ENCODE assay signal across 1 cellular context in the genomic region with DNA sequence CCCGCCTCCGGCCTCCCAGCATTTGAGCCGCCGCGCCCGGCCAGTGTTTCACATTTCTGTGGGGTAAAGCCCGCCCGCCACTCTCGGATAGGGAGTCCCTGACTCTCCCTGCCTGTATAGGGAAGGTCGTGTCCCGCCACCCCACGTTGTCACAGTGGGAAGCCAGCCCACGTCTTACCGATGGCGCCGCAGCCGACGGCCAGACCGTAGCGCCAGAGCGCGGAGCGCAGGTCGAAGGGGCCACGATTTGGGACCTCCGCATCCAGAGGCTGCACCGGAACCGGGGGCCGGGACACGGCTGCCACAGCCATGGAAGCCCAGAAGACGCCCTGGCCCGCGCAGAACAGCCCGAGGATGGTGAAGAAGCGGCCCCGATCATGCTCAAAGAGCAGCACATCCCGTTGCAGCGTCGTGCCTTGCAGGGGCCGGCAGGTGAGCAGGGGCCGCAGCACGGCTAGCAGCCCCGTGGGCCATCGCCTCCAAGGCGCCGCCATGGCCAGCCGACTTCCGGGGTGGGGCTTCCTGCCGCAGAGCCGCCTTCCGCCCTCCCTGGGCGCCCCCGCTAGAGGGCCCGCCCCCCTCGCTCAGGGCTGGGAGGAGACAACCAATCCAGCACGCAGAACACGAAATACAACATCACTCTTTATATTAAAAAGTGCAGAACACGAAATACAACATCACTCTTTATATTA.
TF ChIP-seq lines count a peak whose summit lies in the region.

A gene with protein sequence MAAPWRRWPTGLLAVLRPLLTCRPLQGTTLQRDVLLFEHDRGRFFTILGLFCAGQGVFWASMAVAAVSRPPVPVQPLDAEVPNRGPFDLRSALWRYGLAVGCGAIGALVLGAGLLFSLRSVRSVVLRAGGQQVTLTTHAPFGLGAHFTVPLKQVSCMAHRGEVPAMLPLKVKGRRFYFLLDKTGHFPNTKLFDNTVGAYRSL (minus strand): TSS at position 506 of the 692 bp plus-strand sequence. CDS start 12 bp downstream, at position 494.

TF ChIP-seq in K562, 482 proteins besides CTCF, POLR2A, EP300 and RAD21 (continued from another document and continues in another):
- TF ChIP-seq, protein P1, sequence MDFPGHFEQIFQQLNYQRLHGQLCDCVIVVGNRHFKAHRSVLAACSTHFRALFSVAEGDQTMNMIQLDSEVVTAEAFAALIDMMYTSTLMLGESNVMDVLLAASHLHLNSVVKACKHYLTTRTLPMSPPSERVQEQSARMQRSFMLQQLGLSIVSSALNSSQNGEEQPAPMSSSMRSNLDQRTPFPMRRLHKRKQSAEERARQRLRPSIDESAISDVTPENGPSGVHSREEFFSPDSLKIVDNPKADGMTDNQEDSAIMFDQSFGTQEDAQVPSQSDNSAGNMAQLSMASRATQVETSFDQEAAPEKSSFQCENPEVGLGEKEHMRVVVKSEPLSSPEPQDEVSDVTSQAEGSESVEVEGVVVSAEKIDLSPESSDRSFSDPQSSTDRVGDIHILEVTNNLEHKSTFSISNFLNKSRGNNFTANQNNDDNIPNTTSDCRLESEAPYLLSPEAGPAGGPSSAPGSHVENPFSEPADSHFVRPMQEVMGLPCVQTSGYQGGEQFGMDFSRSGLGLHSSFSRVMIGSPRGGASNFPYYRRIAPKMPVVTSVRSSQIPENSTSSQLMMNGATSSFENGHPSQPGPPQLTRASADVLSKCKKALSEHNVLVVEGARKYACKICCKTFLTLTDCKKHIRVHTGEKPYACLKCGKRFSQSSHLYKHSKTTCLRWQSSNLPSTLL (IDR thresholded peaks at IDR 0.05) = no peak
- TF ChIP-seq FOSL1 (tag; conservative IDR thresholded peaks at IDR 0.05) = no peak
- TF ChIP-seq TEAD1 (CRISPR knock-in tag; IDR thresholded peaks at IDR 0.05) = peak in 1 of 2 experiments; percentile 66; a peak in 2 of 4 replicates
- no peak for TF ChIP-seq HDAC3 (IDR thresholded peaks at IDR 0.05; ENCODE audit: borderline replicate concordance, partially characterized antibody)
- TF ChIP-seq, protein P2, sequence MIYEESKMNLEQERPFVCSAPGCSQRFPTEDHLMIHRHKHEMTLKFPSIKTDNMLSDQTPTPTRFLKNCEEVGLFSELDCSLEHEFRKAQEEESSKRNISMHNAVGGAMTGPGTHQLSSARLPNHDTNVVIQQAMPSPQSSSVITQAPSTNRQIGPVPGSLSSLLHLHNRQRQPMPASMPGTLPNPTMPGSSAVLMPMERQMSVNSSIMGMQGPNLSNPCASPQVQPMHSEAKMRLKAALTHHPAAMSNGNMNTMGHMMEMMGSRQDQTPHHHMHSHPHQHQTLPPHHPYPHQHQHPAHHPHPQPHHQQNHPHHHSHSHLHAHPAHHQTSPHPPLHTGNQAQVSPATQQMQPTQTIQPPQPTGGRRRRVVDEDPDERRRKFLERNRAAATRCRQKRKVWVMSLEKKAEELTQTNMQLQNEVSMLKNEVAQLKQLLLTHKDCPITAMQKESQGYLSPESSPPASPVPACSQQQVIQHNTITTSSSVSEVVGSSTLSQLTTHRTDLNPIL (CRISPR knock-in tag; IDR thresholded peaks at IDR 0.05) = no peak
- TF ChIP-seq SMARCA4 (IDR thresholded peaks at IDR 0.05) = no peak
- peak; percentile 95 for TF ChIP-seq SUPT5H (IDR thresholded peaks at IDR 0.05)
- no peak for TF ChIP-seq ZNF561 (CRISPR knock-in tag; conservative IDR thresholded peaks at IDR 0.05)
- TF ChIP-seq, protein P3, sequence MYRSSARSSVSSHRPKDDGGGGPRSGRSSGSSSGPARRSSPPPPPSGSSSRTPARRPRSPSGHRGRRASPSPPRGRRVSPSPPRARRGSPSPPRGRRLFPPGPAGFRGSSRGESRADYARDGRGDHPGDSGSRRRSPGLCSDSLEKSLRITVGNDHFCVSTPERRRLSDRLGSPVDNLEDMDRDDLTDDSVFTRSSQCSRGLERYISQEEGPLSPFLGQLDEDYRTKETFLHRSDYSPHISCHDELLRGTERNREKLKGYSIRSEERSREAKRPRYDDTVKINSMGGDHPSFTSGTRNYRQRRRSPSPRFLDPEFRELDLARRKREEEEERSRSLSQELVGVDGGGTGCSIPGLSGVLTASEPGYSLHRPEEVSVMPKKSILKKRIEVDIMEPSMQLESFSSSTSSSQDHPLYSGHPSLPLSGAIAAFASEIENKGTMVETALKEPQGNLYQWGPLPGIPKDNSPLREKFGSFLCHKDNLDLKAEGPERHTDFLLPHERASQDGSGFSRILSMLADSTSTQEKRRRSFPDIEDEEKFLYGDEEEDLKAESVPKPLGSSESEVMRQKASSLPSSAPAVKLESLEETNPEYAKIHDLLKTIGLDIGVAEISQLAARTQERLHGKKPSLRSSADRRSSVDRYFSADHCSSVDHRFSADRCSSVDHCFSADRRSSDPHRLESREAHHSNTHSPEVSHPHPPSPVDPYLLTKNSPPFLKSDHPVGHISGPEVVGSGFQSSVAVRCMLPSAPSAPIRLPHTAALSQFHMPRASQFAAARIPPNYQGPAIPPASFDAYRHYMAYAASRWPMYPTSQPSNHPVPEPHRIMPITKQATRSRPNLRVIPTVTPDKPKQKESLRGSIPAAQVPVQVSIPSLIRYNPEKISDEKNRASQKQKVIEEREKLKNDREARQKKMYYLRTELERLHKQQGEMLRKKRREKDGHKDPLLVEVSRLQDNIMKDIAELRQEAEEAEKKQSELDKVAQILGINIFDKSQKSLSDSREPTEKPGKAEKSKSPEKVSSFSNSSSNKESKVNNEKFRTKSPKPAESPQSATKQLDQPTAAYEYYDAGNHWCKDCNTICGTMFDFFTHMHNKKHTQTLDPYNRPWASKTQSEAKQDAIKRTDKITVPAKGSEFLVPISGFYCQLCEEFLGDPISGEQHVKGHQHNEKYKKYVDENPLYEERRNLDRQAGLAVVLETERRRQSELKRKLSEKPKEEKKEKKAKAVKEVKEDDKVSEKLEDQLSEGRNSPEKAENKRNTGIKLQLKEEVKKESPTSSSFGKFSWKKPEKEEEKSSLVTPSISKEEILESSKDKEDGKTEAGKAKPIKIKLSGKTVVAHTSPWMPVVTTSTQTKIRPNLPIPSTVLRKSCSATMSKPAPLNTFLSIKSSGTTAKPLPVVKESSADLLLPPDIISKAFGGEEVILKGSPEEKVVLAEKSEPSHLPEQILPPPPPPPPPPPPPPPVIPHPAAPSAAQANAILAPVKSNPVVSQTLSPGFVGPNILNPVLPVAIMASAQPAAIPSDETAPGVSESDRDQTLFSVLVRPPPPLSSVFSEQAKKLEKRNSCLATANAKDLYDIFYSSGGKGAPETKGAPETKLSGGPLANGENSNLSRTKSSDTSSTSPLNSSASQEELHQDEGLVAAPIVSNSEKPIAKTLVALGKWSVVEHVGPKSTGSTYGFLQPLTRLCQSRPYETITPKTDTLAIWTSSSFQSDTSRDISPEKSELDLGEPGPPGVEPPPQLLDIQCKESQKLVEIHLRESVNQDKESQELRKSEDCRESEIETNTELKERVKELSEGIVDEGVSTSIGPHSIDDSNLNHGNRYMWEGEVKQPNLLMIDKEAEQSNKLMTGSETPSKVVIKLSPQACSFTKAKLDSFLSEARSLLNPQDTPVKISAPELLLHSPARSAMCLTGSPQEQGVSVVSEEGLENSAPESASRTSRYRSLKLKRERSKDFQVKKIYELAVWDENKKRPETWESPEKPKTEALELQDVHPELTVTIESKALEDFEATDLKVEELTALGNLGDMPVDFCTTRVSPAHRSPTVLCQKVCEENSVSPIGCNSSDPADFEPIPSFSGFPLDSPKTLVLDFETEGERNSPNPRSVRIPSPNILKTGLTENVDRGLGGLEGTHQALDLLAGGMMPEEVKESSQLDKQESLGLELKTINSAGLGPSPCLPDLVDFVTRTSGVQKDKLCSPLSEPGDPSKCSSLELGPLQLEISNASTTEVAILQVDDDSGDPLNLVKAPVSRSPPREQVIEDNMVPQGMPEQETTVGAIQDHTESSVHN (IDR thresholded peaks at IDR 0.05; ENCODE audit: borderline replicate concordance in 1 of 2, low read depth in 1 of 2) = no peak
- 0 out of 2 replicates have a peak, but pooled peaks have one; percentile 31 for TF ChIP-seq THRAP3 (IDR thresholded peaks at IDR 0.05; ENCODE audit: borderline replicate concordance)
- TF ChIP-seq NONO (IDR thresholded peaks at IDR 0.05; ENCODE audit: low read depth in 2 of 2, low read length in 1 of 2) = 0 out of 4 replicates have a peak, but pooled peaks of 1 of the 2 experiments have one; percentile 32
- TF ChIP-seq ZNF785 (CRISPR knock-in tag; IDR thresholded peaks at IDR 0.05) = no peak
- TF ChIP-seq, protein P4, sequence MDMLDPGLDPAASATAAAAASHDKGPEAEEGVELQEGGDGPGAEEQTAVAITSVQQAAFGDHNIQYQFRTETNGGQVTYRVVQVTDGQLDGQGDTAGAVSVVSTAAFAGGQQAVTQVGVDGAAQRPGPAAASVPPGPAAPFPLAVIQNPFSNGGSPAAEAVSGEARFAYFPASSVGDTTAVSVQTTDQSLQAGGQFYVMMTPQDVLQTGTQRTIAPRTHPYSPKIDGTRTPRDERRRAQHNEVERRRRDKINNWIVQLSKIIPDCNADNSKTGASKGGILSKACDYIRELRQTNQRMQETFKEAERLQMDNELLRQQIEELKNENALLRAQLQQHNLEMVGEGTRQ (CRISPR knock-in tag; IDR thresholded peaks at IDR 0.05) = no peak
- no peak for TF ChIP-seq GATAD2A (IDR thresholded peaks at IDR 0.05)
- no peak for TF ChIP-seq ZSCAN29 (IDR thresholded peaks at IDR 0.05)
- no peak for TF ChIP-seq NCOA4 (IDR thresholded peaks at IDR 0.05; ENCODE audit: partially characterized antibody)
- TF ChIP-seq, protein P5, sequence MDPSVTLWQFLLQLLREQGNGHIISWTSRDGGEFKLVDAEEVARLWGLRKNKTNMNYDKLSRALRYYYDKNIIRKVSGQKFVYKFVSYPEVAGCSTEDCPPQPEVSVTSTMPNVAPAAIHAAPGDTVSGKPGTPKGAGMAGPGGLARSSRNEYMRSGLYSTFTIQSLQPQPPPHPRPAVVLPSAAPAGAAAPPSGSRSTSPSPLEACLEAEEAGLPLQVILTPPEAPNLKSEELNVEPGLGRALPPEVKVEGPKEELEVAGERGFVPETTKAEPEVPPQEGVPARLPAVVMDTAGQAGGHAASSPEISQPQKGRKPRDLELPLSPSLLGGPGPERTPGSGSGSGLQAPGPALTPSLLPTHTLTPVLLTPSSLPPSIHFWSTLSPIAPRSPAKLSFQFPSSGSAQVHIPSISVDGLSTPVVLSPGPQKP (CRISPR knock-in tag; IDR thresholded peaks at IDR 0.05) = no peak
- TF ChIP-seq WHSC1 (IDR thresholded peaks at IDR 0.05; ENCODE audit: low read length) = no peak
- TF ChIP-seq HMG20A (CRISPR knock-in tag; conservative IDR thresholded peaks at IDR 0.05) = no peak
- no peak for TF ChIP-seq ILK (tag; IDR thresholded peaks at IDR 0.05; ENCODE audit: borderline replicate concordance, low read depth)
- peak; percentile 79; the same call in 1 of the 2 replicates for TF ChIP-seq CBX1 (IDR thresholded peaks at IDR 0.05; ENCODE audit: low read depth)
- no peak for TF ChIP-seq ZNF76 (CRISPR knock-in tag; IDR thresholded peaks at IDR 0.05; ENCODE audit: borderline replicate concordance)
- TF ChIP-seq PTRF (tag; IDR thresholded peaks at IDR 0.05) = no peak
- TF ChIP-seq, protein P6, sequence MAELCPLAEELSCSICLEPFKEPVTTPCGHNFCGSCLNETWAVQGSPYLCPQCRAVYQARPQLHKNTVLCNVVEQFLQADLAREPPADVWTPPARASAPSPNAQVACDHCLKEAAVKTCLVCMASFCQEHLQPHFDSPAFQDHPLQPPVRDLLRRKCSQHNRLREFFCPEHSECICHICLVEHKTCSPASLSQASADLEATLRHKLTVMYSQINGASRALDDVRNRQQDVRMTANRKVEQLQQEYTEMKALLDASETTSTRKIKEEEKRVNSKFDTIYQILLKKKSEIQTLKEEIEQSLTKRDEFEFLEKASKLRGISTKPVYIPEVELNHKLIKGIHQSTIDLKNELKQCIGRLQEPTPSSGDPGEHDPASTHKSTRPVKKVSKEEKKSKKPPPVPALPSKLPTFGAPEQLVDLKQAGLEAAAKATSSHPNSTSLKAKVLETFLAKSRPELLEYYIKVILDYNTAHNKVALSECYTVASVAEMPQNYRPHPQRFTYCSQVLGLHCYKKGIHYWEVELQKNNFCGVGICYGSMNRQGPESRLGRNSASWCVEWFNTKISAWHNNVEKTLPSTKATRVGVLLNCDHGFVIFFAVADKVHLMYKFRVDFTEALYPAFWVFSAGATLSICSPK (IDR thresholded peaks at IDR 0.05; ENCODE audit: borderline replicate concordance) = no peak
- no peak for TF ChIP-seq SMARCA5 (IDR thresholded peaks at IDR 0.05)
- TF ChIP-seq EGR1 (conservative IDR thresholded peaks at IDR 0.05) = peak; percentile 83
- no peak for TF ChIP-seq HIVEP1 (CRISPR knock-in tag; IDR thresholded peaks at IDR 0.05)
- TF ChIP-seq, protein P7, sequence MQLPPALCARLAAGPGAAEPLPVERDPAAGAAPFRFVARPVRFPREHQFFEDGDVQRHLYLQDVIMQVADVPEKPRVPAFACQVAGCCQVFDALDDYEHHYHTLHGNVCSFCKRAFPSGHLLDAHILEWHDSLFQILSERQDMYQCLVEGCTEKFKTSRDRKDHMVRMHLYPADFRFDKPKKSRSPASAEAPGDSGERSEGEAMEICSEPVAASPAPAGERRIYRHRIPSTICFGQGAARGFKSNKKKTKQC (CRISPR knock-in tag; IDR thresholded peaks at IDR 0.05) = peak; percentile 91
- TF ChIP-seq SMARCB1 (IDR thresholded peaks at IDR 0.05; ENCODE audit: insufficient read length, low read depth) = no peak
- TF ChIP-seq HCFC1 (IDR thresholded peaks at IDR 0.05; ENCODE audit: low read depth, low read length) = peak; percentile 59
- TF ChIP-seq ZNF707 (CRISPR knock-in tag; conservative IDR thresholded peaks at IDR 0.05) = no peak
- no peak for TF ChIP-seq ETS2 (tag; IDR thresholded peaks at IDR 0.05; ENCODE audit: borderline replicate concordance, poor library complexity, severe bottlenecking)
- peak; percentile 75 for TF ChIP-seq PHF20 (IDR thresholded peaks at IDR 0.05; ENCODE audit: partially characterized antibody)
- no peak for TF ChIP-seq ZFP36 (IDR thresholded peaks at IDR 0.05; ENCODE audit: low read depth, low read length, partially characterized antibody)
- no peak for TF ChIP-seq TGIF2 (CRISPR knock-in tag; IDR thresholded peaks at IDR 0.05)
- TF ChIP-seq FOS (IDR thresholded peaks at IDR 0.05; ENCODE audit: extremely low read depth, insufficient read length) = no peak
- no peak for TF ChIP-seq SMAD1 (IDR thresholded peaks at IDR 0.05; ENCODE audit: low read depth, low read length, partially characterized antibody)
- TF ChIP-seq ZNF224 (CRISPR knock-in tag; IDR thresholded peaks at IDR 0.05) = 0 out of 2 replicates have a peak, but pooled peaks have one; percentile 18
- no peak for TF ChIP-seq NFATC3 (IDR thresholded peaks at IDR 0.05)
- TF ChIP-seq, protein P8, sequence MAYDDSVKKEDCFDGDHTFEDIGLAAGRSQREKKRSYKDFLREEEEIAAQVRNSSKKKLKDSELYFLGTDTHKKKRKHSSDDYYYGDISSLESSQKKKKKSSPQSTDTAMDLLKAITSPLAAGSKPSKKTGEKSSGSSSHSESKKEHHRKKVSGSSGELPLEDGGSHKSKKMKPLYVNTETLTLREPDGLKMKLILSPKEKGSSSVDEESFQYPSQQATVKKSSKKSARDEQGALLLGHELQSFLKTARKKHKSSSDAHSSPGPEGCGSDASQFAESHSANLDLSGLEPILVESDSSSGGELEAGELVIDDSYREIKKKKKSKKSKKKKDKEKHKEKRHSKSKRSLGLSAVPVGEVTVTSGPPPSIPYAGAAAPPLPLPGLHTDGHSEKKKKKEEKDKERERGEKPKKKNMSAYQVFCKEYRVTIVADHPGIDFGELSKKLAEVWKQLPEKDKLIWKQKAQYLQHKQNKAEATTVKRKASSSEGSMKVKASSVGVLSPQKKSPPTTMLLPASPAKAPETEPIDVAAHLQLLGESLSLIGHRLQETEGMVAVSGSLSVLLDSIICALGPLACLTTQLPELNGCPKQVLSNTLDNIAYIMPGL (CRISPR knock-in tag; IDR thresholded peaks at IDR 0.05) = peak; percentile 90; the same call in 1 of the 2 replicates
- TF ChIP-seq SMAD2 (IDR thresholded peaks at IDR 0.05; ENCODE audit: low read depth, low read length) = no peak
